In the genomic region with DNA sequence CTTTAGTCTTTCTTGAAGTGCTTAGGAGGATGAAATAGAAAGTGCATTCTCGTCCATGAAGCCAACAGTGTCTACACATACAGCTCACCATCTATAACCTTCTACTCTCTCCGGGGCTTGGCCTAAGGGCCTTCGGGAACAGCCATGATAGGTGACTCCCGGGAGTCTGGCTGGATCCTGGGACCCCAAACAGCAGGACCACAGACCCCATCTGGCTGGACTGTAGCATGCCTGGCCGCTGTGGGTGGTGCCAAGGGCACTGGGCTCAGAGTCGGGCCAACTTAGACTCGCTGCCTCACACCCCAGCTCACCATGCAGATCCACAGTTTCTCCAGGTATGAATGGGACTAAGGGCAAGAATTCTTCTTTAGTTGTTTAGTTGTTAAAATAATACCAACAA, we compare ENCODE assay signal across 7 cellular contexts. TPM values are rescaled to one million over a fixed set of nuclear protein-coding genes. Genes with fewer than 3 reads are reported as not detected.
"Had no signal": no experiment of that assay in that cellular context is flagged by ENCODE, and none has a peak within 500 bp of the region (broad histone marks: within the 10 kb centered on the region; RNA-seq: fewer than 3 reads in every experiment).

No MANE protein-coding gene starts in this region.

- DNase-seq: IMR-90, KBM-7 had no signal

- ATAC-seq: HepG2, K562 had no signal

- H3K27ac ChIP-seq: HL-60 had no signal

- H3K4me3 ChIP-seq: K562 had no signal

RNA-seq across cellular contexts. Expression of gene GABBR2, which starts 16.3 kb away (rescaled TPM):
- total RNA-seq: HT-29 had no signal
- polyA plus RNA-seq: HepG2, IgD-negative memory B cell had no signal
